10 cellular contexts compared by ENCODE assay signal in genomic region chr5:107469485-107469884, GRCh38.
DNase-seq lines count a peak whose midpoint lies in the region; ATAC-seq and TF ChIP-seq lines count a peak whose summit lies in the region.
"Had no signal": no experiment of that assay in that cellular context is flagged by ENCODE, and none has a peak within 500 bp of the region (broad histone marks: within the 10 kb centered on the region; RNA-seq: fewer than 3 reads in every experiment).

No MANE protein-coding gene starts in this region.

- WGBS in gastroesophageal sphincter (ENCODE audit: low coverage in 1 of 2), 2 donors, result 30 to 55% methylated on average over 1 to 2 of the region's 2 CpGs

- POLR2A ChIA-PET in AG04449 (lab: Yijun Ruan, JAX), result no interaction called here

- H3K27me3 ChIP-seq in HL-60 (ENCODE audit: insufficient read depth, poor library complexity, severe bottlenecking), result no peaks in the 10 kb centered on the region
- no peaks in the 10 kb centered on the region for H3K27me3 ChIP-seq in kidney epithelial cell (ENCODE audit: control insufficient read depth, insufficient read depth, low read length)
- H3K27me3 ChIP-seq in gastroesophageal sphincter, result no peaks in the 10 kb centered on the region

- DNase-seq in AG04449 (ENCODE audit: low read depth, low spot score) (peak; percentile 52), HL-60 (ENCODE audit: low read depth in 1 of 2, low spot score in 1 of 2) (peak; percentile 1 to 37), amniotic epithelial cell (ENCODE audit: low read depth) (peak; percentile 97), kidney epithelial cell (ENCODE audit: low read depth) (peak; percentile 95), substantia nigra (lab: John Stamatoyannopoulos, UW) (no peak)
- DNase-seq in activated naive CD4-positive, alpha-beta T cell treated with anti-CD3 and anti-CD28 coated beads for 36 hours, result no peak
- DNase-seq: activated T-cell treated with anti-CD3 and anti-CD28 coated beads, Interleukin-2, amount 50 U/mL, for 4 hours; DMS 273 treated with DMSO at 0.1 percent for 48 hours had no signal

- intact Hi-C loops in activated naive CD4-positive, alpha-beta T cell treated with anti-CD3 and anti-CD28 coated beads for 36 hours (cut with micrococcal nuclease), result no loop called here

- H3K4me3 ChIP-seq in AG04449 (ENCODE audit: low read depth, low read length) (no peak overlapping the region), HL-60 (replicated peaks; ENCODE audit: insufficient read depth, low read length) (no peak overlapping the region), kidney epithelial cell (ENCODE audit: low read depth, low read length) (no peak overlapping the region), gastroesophageal sphincter (no peak overlapping the region)

- no peaks in the 10 kb centered on the region for H3K36me3 ChIP-seq in kidney epithelial cell (ENCODE audit: control insufficient read depth, insufficient read depth, low read length)
- no peaks in the 10 kb centered on the region for H3K36me3 ChIP-seq in gastroesophageal sphincter

- no peaks in the 10 kb centered on the region for H3K4me1 Mint-ChIP-seq in activated naive CD4-positive, alpha-beta T cell treated with anti-CD3 and anti-CD28 coated beads for 36 hours (ENCODE audit: low read depth)

- H3K36me3 Mint-ChIP-seq in activated naive CD4-positive, alpha-beta T cell treated with anti-CD3 and anti-CD28 coated beads for 36 hours (ENCODE audit: low read depth), result no peaks in the 10 kb centered on the region

- CTCF ChIA-PET in AG04449 (lab: Yijun Ruan, JAX), result interaction anchor here (0.7 kb wide), 1 partner anchor 102 kb away, joined by 4 read pairs; no protein-coding TSS in a partner anchor
- CTCF ChIA-PET in activated naive CD4-positive, alpha-beta T cell treated with anti-CD3 and anti-CD28 coated beads for 36 hours (lab: Charles Lee), result no interaction called here

- TF ChIP-seq CTCF in AG04449 (IDR thresholded peaks at IDR 0.05; ENCODE audit: insufficient read depth, low read length, missing control alignments), result no peak
- TF ChIP-seq CTCF in HL-60 (IDR thresholded peaks at IDR 0.05; ENCODE audit: insufficient read depth, low read length), result no peak
- TF ChIP-seq CTCF in kidney epithelial cell (IDR thresholded peaks at IDR 0.05; ENCODE audit: insufficient read depth, low read length, poor library complexity, severe bottlenecking), result peak; percentile 0
- no peak for TF ChIP-seq CTCF in gastroesophageal sphincter (IDR thresholded peaks at IDR 0.05)

- ATAC-seq in gastroesophageal sphincter (no peak), HG02588 (IDR thresholded peaks at IDR 0.05; ENCODE audit: unreplicated experiment) (no peak)
- ATAC-seq: activated T-cell treated with anti-CD3 and anti-CD28 coated beads, Interleukin-2, amount 50 U/mL, for 4 hours had no signal

- peaks cover 0 to 3% (median 0%) of the 10 kb centered on the region in 3 donors for H3K4me1 ChIP-seq in gastroesophageal sphincter

- H3K27me3 Mint-ChIP-seq in activated naive CD4-positive, alpha-beta T cell treated with anti-CD3 and anti-CD28 coated beads for 36 hours (ENCODE audit: low read depth), result peaks cover 8% of the 10 kb centered on the region

- H3K4me3 Mint-ChIP-seq in activated naive CD4-positive, alpha-beta T cell treated with anti-CD3 and anti-CD28 coated beads for 36 hours, result no peak overlapping the region
- H3K4me3 Mint-ChIP-seq: activated T-cell treated with anti-CD3 and anti-CD28 coated beads, Interleukin-2, amount 50 U/mL, for 4 hours had no signal

- no peak for TF ChIP-seq POLR2A in gastroesophageal sphincter (IDR thresholded peaks at IDR 0.05)

- H3K27ac ChIP-seq in HL-60 (replicated peaks) (peak overlapping the region; percentile 12; the same call in 1 of the 2 replicates), gastroesophageal sphincter (no peak overlapping the region), substantia nigra (ENCODE audit: low read depth, low read length, poor library complexity, severe bottlenecking) (no peak overlapping the region)

- H3K27ac Mint-ChIP-seq in activated naive CD4-positive, alpha-beta T cell treated with anti-CD3 and anti-CD28 coated beads for 36 hours, result no peak overlapping the region

- H3K9me3 ChIP-seq in gastroesophageal sphincter, result no peaks in the 10 kb centered on the region

- H3K9me3 Mint-ChIP-seq in activated naive CD4-positive, alpha-beta T cell treated with anti-CD3 and anti-CD28 coated beads for 36 hours, result no peaks in the 10 kb centered on the region
- H3K9me3 Mint-ChIP-seq: activated T-cell treated with anti-CD3 and anti-CD28 coated beads, Interleukin-2, amount 50 U/mL, for 4 hours had no signal

- no peak for TF ChIP-seq EP300 in gastroesophageal sphincter (IDR thresholded peaks at IDR 0.05)

Comparison
In these comparisons a context has a peak if more than half of its experiments do, and no peak if none do; other contexts are left out.
1. DNase-seq: peak in AG04449 (single experiment), HL-60 (2 of 2), amniotic epithelial cell (single experiment) and kidney epithelial cell (single experiment); none in substantia nigra (0 of 49) and activated naive CD4-positive, alpha-beta T cell treated with anti-CD3 and anti-CD28 coated beads for 36 hours (single experiment).